Comparison of ENCODE assay signal across 2 cellular contexts in genomic region chr18:49460958-49461601, GRCh38.
TF ChIP-seq lines count a peak whose summit lies in the region.

No MANE protein-coding gene starts in this region.

TF ChIP-seq in A549, 52 proteins besides CTCF, POLR2A, EP300 and RAD21 (continued from another document):
- no peak for TF ChIP-seq NPAS2 (CRISPR knock-in tag; IDR thresholded peaks at IDR 0.05; ENCODE audit: borderline replicate concordance)
- TF ChIP-seq BHLHE40 (IDR thresholded peaks at IDR 0.05; ENCODE audit: low read depth, low read length): no peak

TF ChIP-seq in HEK293, 187 proteins besides CTCF, POLR2A, EP300 and RAD21 (continued from another document):
- TF ChIP-seq, protein P1, sequence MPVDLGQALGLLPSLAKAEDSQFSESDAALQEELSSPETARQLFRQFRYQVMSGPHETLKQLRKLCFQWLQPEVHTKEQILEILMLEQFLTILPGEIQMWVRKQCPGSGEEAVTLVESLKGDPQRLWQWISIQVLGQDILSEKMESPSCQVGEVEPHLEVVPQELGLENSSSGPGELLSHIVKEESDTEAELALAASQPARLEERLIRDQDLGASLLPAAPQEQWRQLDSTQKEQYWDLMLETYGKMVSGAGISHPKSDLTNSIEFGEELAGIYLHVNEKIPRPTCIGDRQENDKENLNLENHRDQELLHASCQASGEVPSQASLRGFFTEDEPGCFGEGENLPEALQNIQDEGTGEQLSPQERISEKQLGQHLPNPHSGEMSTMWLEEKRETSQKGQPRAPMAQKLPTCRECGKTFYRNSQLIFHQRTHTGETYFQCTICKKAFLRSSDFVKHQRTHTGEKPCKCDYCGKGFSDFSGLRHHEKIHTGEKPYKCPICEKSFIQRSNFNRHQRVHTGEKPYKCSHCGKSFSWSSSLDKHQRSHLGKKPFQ (tag by site-specific recombination; IDR thresholded peaks at IDR 0.05): no peak
- TF ChIP-seq ZNF280D (tag by site-specific recombination; IDR thresholded peaks at IDR 0.05) (no peak), ZNF324 (tag by site-specific recombination; IDR thresholded peaks at IDR 0.05) (no peak), WT1 (tag by site-specific recombination; IDR thresholded peaks at IDR 0.05) (no peak), ZNF768 (tag by site-specific recombination; IDR thresholded peaks at IDR 0.05) (no peak), ZNF596 (tag by site-specific recombination; IDR thresholded peaks at IDR 0.05) (peak; percentile 44; the same call in 1 of the 2 replicates), SP7 (tag by site-specific recombination; IDR thresholded peaks at IDR 0.05) (no peak), ZNF549 (tag by site-specific recombination; IDR thresholded peaks at IDR 0.05) (no peak), ZNF391 (tag by site-specific recombination; IDR thresholded peaks at IDR 0.05; ENCODE audit: borderline replicate concordance, low read depth) (no peak), ZNF121 (tag by site-specific recombination; IDR thresholded peaks at IDR 0.05) (no peak), ZBTB17 (tag by site-specific recombination; IDR thresholded peaks at IDR 0.05) (peak; percentile 38; the same call in 1 of the 2 replicates), ZNF747 (tag by site-specific recombination; IDR thresholded peaks at IDR 0.05) (no peak), ZNF558 (tag by site-specific recombination; IDR thresholded peaks at IDR 0.05) (0 out of 2 replicates have a peak, but pooled peaks have one; percentile 52), ZNF473 (tag by site-specific recombination; IDR thresholded peaks at IDR 0.05) (no peak), ZIC2 (tag by site-specific recombination; IDR thresholded peaks at IDR 0.05) (no peak), OSR2 (tag by site-specific recombination; IDR thresholded peaks at IDR 0.05) (no peak), ZEB2 (tag by site-specific recombination; IDR thresholded peaks at IDR 0.05) (0 out of 2 replicates have a peak, but pooled peaks have one; percentile 1), ZNF10 (tag by site-specific recombination; IDR thresholded peaks at IDR 0.05) (no peak), GLI4 (tag by site-specific recombination; IDR thresholded peaks at IDR 0.05) (no peak), ZNF785 (tag by site-specific recombination; IDR thresholded peaks at IDR 0.05) (peak; percentile 3; the same call in 1 of the 2 replicates), ZNF394 (tag by site-specific recombination; IDR thresholded peaks at IDR 0.05; ENCODE audit: borderline replicate concordance) (no peak), ZNF202 (tag by site-specific recombination; IDR thresholded peaks at IDR 0.05; ENCODE audit: borderline replicate concordance) (no peak), ZBTB1 (tag by site-specific recombination; IDR thresholded peaks at IDR 0.05) (no peak), ZNF707 (tag by site-specific recombination; IDR thresholded peaks at IDR 0.05) (no peak), ZNF529 (tag by site-specific recombination; IDR thresholded peaks at IDR 0.05; ENCODE audit: insufficient replicate concordance) (no peak), ZNF302 (tag by site-specific recombination; IDR thresholded peaks at IDR 0.05; ENCODE audit: low read depth) (0 out of 2 replicates have a peak, but pooled peaks have one; percentile 55), ZNF660 (tag by site-specific recombination; IDR thresholded peaks at IDR 0.05) (no peak)
- TF ChIP-seq, protein P2, sequence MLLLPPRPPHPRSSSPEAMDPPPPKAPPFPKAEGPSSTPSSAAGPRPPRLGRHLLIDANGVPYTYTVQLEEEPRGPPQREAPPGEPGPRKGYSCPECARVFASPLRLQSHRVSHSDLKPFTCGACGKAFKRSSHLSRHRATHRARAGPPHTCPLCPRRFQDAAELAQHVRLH (tag by site-specific recombination; IDR thresholded peaks at IDR 0.05): 0 out of 2 replicates have a peak, but pooled peaks have one; percentile 4
